Comparison of ENCODE assay signal across 14 cellular contexts in the genomic region with DNA sequence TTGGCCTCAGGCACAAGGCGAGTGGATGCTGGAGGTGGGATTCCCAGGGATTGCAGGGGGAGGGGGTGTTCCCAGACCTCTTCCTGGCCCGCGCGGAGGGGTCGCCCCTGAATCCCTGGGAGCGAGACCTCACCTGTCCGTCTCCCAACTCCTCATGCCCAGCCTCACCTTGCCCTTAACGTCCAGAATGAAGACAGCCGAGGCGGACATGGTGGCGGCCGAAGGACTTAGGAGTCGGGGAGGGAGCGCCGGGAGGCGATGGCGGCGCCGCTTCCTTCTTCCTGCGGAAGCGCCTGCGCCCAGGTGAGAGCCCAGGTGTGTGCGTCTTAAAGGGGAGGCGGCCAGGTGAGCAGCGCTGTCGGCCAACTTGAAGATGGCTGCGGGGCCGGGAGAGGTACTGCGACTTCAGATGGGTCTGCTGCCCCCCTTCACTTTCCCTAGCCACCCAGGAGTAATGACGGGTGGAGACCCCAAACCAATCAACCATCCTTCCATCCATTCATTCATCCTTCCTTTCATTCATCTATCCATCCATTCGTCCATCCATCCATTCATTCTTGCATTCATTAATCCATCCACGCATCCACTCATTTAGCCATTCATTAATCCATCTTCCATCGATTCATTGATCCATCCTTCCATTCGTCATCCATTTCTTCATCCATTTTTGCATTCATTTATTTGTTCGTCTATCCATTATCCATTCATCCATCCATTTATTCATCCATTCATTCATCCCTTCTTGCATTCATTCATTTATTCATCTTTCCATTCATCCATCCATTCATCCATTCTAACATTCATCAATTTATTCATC. TPM values are rescaled to one million over a fixed set of nuclear protein-coding genes. Genes with fewer than 3 reads are reported as not detected.
A peak's percentile ranks its signal among the peaks of the same experiment; 100 is the strongest.
DNase-seq lines count a peak whose midpoint lies in the region; ATAC-seq, FAIRE-seq and TF ChIP-seq lines count a peak whose summit lies in the region.
"Had no signal": no experiment of that assay in that cellular context is flagged by ENCODE, and none has a peak within 500 bp of the region (broad histone marks: within the 10 kb centered on the region; RNA-seq: fewer than 3 reads in every experiment).

Gene AP1M2, minus strand, starts transcription at position 291 of the 817 bp plus-strand sequence. Its CDS starts 81 bp downstream, at position 210.

- ATAC-seq in HG03159 (IDR thresholded peaks at IDR 0.05; ENCODE audit: unreplicated experiment), result no peak
- no peak for ATAC-seq in omental fat pad (ENCODE audit: low FRiP score)
- ATAC-seq: HepG2 had no signal

- H3K27me3 ChIP-seq in H7 (ENCODE audit: control insufficient read depth, insufficient read depth, low read length) (no peaks in the 10 kb centered on the region), small intestine (ENCODE audit: control insufficient read depth in 2 of 2, insufficient read depth in 2 of 2, low read length in 2 of 2) (no peaks in the 10 kb centered on the region)
- H3K27me3 ChIP-seq in effector memory CD4-positive, alpha-beta T cell (replicated peaks; ENCODE audit: control insufficient read depth, insufficient read depth, low read length, poor library complexity, severe bottlenecking), result no peaks in the 10 kb centered on the region

- H3K4me1 ChIP-seq in small intestine (ENCODE audit: control insufficient read depth in 2 of 2, insufficient read depth in 1 of 2, low read depth in 1 of 2, low read length in 1 of 2), result no peaks in the 10 kb centered on the region
- no peaks in the 10 kb centered on the region for H3K4me1 ChIP-seq in effector memory CD4-positive, alpha-beta T cell (ENCODE audit: control insufficient read depth, insufficient read depth, low read length, poor library complexity, severe bottlenecking)

- H3K4me3 ChIP-seq in H7 (ENCODE audit: insufficient read depth, low read depth, low read length), result peak within 1 kb of the TSS; percentile 67; the same call in 1 of the 2 replicates
- peak within 1 kb of the TSS; percentile 77 for H3K4me3 ChIP-seq in iPS-11a (ENCODE audit: low read depth, low read length)
- H3K4me3 ChIP-seq in small intestine (ENCODE audit: low read depth in 1 of 2, low read length in 2 of 2), result peak within 1 kb of the TSS; percentile 41 to 76
- no peak within 1 kb of the TSS for H3K4me3 ChIP-seq in effector memory CD4-positive, alpha-beta T cell (ENCODE audit: insufficient read depth, low read depth, low read length, poor library complexity, severe bottlenecking)

- DNase-seq in H7, result peak; percentile 88
- peak; percentile 20 for DNase-seq in NCI-H748 treated with DMSO at 0.1 percent for 48 hours (lab: John Stamatoyannopoulos, UW)
- peak; percentile 76 for DNase-seq in small intestine
- no peak for DNase-seq in stimulated activated CD4-positive, alpha-beta T cell treated with anti-CD3 and anti-CD28 coated beads, Interleukin-4, amount 100 ng/mL, for 4 hours
- no peak for DNase-seq in effector memory CD4-positive, alpha-beta T cell
- DNase-seq in omental fat pad (ENCODE audit: low spot score), result no peak
- DNase-seq: activated T-cell treated with anti-CD3 and anti-CD28 coated beads, Interleukin-2, amount 50 U/mL, for 1 hour; DND-41; T1000 had no signal

- H3K27ac ChIP-seq in small intestine (ENCODE audit: low read depth in 1 of 2, low read length in 1 of 2), result peak within 1 kb of the TSS; percentile 36 to 53
- no peak within 1 kb of the TSS for H3K27ac ChIP-seq in effector memory CD4-positive, alpha-beta T cell (ENCODE audit: insufficient read depth, low read length, poor library complexity, severe bottlenecking)

- 10 to 28% (median 20%) methylated on average over 31 to 35 of the region's 35 CpGs for WGBS in small intestine, 3 donors

- H3K36me3 ChIP-seq in H7 (replicated peaks; ENCODE audit: control insufficient read depth, insufficient read depth, low read length), result peaks cover 3% of the 10 kb centered on the region
- peaks cover 0 to 4% of the 10 kb centered on the region in 2 donors for H3K36me3 ChIP-seq in small intestine (ENCODE audit: control insufficient read depth in 2 of 2, insufficient read depth in 2 of 2, low read length in 2 of 2)
- no peaks in the 10 kb centered on the region for H3K36me3 ChIP-seq in effector memory CD4-positive, alpha-beta T cell (ENCODE audit: control insufficient read depth, insufficient read depth, low read length)

- no peak for TF ChIP-seq CTCF in omental fat pad (IDR thresholded peaks at IDR 0.05)

- no peak for FAIRE-seq in small intestine (lab: Jason Lieb, UNC)
- FAIRE-seq: HepG2 had no signal

- H3K9me3 ChIP-seq in small intestine (ENCODE audit: control insufficient read depth, low read depth), result no peaks in the 10 kb centered on the region
- H3K9me3 ChIP-seq in effector memory CD4-positive, alpha-beta T cell (ENCODE audit: control insufficient read depth, low read length), result no peaks in the 10 kb centered on the region

RNA-seq across cellular contexts. Expression of gene AP1M2, which starts in this region (rescaled TPM):
- total RNA-seq in H7 (2014; rRNA removed; shearing (Covaris generic)), result 16.4 and 23.7 TPM in 2 replicates
- polyA plus RNA-seq in small intestine, result 100 to 1,000 TPM in 2 of 3 donors, 10 to 100 TPM in 1; 97.3 to 238 (median 102) TPM
- total RNA-seq in omental fat pad, result 1 to 10 TPM in 3 of 4 donors, not detected in 1; 1.8 to 8.2 (median 2.4) TPM
- total RNA-seq: cardiac septum, pulmonary artery endothelial cell had no signal

Comparison
In these comparisons a context has a peak if more than half of its experiments do, and no peak if none do; other contexts are left out.
1. DNase-seq: peak in H7 (single experiment), NCI-H748 treated with DMSO at 0.1 percent for 48 hours (single experiment) and small intestine (single experiment); none in stimulated activated CD4-positive, alpha-beta T cell treated with anti-CD3 and anti-CD28 coated beads, Interleukin-4, amount 100 ng/mL, for 4 hours (0 of 2), effector memory CD4-positive, alpha-beta T cell (0 of 3) and omental fat pad (single experiment).